9 cellular contexts compared by ENCODE assay signal in the genomic region with DNA sequence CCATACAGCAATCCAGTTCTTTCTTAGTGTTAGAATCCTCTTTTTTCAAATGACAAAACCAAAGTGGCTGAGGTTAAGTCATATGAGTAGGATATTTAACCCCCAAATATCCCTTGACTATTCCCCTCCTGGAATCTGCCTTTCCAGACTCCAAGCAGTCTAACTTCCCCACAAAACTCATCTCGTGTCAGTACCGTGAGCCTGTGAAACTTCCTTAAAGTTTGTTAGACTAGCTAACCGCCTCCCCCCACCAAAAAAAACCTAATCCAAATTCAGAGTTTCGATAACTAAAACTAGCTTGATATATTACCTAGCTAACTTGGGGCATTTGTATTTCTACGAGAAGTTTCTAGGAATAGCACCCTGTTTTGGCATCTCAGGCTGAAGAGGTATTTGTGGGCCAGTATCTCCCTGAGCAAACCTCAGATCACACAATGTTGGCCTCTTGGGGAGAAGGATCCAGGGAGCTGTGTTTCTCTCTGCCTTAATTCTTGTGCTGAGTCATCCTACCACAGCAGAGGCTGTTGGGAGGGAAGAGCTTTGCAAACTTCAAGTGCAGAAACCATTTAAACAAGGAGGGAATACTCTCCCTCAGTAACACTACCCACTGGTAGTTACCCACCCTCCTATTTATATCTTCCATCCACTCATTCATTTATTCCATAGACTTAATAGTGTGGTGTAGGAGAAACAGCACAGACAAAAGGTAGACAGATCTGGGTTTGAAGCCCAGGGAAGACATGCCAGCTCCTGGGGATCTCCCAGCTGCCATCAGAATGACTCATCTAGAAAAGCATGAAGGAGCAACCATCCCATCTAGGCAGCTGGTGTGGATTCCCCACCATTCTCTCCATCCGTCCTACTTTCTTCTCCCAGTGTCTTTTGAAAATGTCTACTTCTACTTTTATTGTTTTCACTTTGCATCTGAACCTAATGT. TPM values are rescaled to one million over a fixed set of nuclear protein-coding genes. Genes with fewer than 3 reads are reported as not detected.
DNase-seq lines count a peak whose midpoint lies in the region; ATAC-seq and TF ChIP-seq lines count a peak whose summit lies in the region.
"Had no signal": no experiment of that assay in that cellular context is flagged by ENCODE, and none has a peak within 500 bp of the region (broad histone marks: within the 10 kb centered on the region; RNA-seq: fewer than 3 reads in every experiment).

No MANE protein-coding gene starts in this region.

- H3K4me3 ChIP-seq in PC-3 (ENCODE audit: low read length), result no peak overlapping the region
- no peak overlapping the region for H3K4me3 ChIP-seq in gastroesophageal sphincter
- H3K4me3 ChIP-seq: BLaER1 had no signal

- H3K27me3 ChIP-seq in PC-3 (ENCODE audit: low read length) (no peaks in the 10 kb centered on the region), gastroesophageal sphincter (no peaks in the 10 kb centered on the region)
- H3K27me3 ChIP-seq: BLaER1 had no signal

- peak overlapping the region; percentile 27; the same call in 1 of the 2 replicates for H3K4me2 ChIP-seq in PC-3 (ENCODE audit: low read length)
- H3K4me2 ChIP-seq: BLaER1 had no signal

- H3K27ac Mint-ChIP-seq in activated CD4-positive, alpha-beta T cell treated with anti-CD3 and anti-CD28 coated beads for 36 hours, result no peak overlapping the region

- DNase-seq in activated CD4-positive, alpha-beta T cell treated with anti-CD3 and anti-CD28 coated beads for 36 hours, result peak; percentile 14
- DNase-seq in activated CD4-positive, alpha-beta T cell treated with anti-CD3 and anti-CD28 coated beads for 48 hours, result no peak
- DNase-seq in PC-3 (peak; percentile 52), NCI-H187 (lab: John Stamatoyannopoulos, UW) (no peak), NCI-H2029 (lab: John Stamatoyannopoulos, UW) (no peak), activated gamma-delta T cell (lab: John Stamatoyannopoulos, UW) (no peak)

- no peaks in the 10 kb centered on the region for H3K27me3 Mint-ChIP-seq in activated CD4-positive, alpha-beta T cell treated with anti-CD3 and anti-CD28 coated beads for 36 hours

- no peaks in the 10 kb centered on the region for H3K79me2 ChIP-seq in PC-3 (ENCODE audit: low read length)

- H3K36me3 Mint-ChIP-seq in activated CD4-positive, alpha-beta T cell treated with anti-CD3 and anti-CD28 coated beads for 36 hours (ENCODE audit: low read depth), result no peaks in the 10 kb centered on the region

- peak overlapping the region; percentile 63 for H3K27ac ChIP-seq in PC-3 (ENCODE audit: low read length)
- peak overlapping the region in 1 of 4 donors; percentile 2 for H3K27ac ChIP-seq in gastroesophageal sphincter
- H3K27ac ChIP-seq: BLaER1 had no signal

- no peak for TF ChIP-seq CTCF in PC-3 (conservative IDR thresholded peaks at IDR 0.05; ENCODE audit: low read depth, low read length)
- TF ChIP-seq CTCF in gastroesophageal sphincter (IDR thresholded peaks at IDR 0.05), result no peak

- H2AFZ ChIP-seq in PC-3 (ENCODE audit: low read length), result peak overlapping the region; percentile 65

- no peaks in the 10 kb centered on the region for H4K20me1 ChIP-seq in PC-3 (ENCODE audit: low read length)

- peaks cover 28% of the 10 kb centered on the region for H3K4me1 ChIP-seq in PC-3 (ENCODE audit: insufficient read depth, low read length)
- H3K4me1 ChIP-seq in gastroesophageal sphincter, result peaks cover 0 to 8% (median 3%) of the 10 kb centered on the region in 3 donors
- H3K4me1 ChIP-seq: BLaER1 had no signal

- H3K36me3 ChIP-seq in PC-3 (ENCODE audit: low read depth, low read length) (no peaks in the 10 kb centered on the region), gastroesophageal sphincter (no peaks in the 10 kb centered on the region)

- POLR2A ChIA-PET in activated CD4-positive, alpha-beta T cell treated with anti-CD3 and anti-CD28 coated beads for 36 hours (lab: Charles Lee), result no interaction called here
- POLR2A ChIA-PET in PC-3 (lab: Charles Lee; ENCODE audit: unreplicated experiment), result no interaction called here

- no peak overlapping the region for H3K4me3 Mint-ChIP-seq in activated CD4-positive, alpha-beta T cell treated with anti-CD3 and anti-CD28 coated beads for 36 hours

- peaks cover 23% of the 10 kb centered on the region for H3K4me1 Mint-ChIP-seq in activated CD4-positive, alpha-beta T cell treated with anti-CD3 and anti-CD28 coated beads for 36 hours

- TF ChIP-seq POLR2A in gastroesophageal sphincter (IDR thresholded peaks at IDR 0.05), result no peak

- no peak for TF ChIP-seq EP300 in gastroesophageal sphincter (IDR thresholded peaks at IDR 0.05)

- peak; percentile 63 for ATAC-seq in activated CD4-positive, alpha-beta T cell treated with anti-CD3 and anti-CD28 coated beads for 36 hours
- ATAC-seq in HG02798 (IDR thresholded peaks at IDR 0.05; ENCODE audit: poor library complexity, unreplicated experiment) (peak; percentile 78), PC-3 (peak; percentile 73), gastroesophageal sphincter (peak; percentile 58)

- H3F3A ChIP-seq in PC-3 (ENCODE audit: low read length, unreplicated experiment), result no peaks in the 10 kb centered on the region

- BruUV-seq in PC-3 (replicated peaks; lab: Mats Ljungman, UMichigan), result no TSS peak

- H3K9me2 ChIP-seq in PC-3 (replicated peaks; ENCODE audit: low read length), result no peaks in the 10 kb centered on the region

- peak overlapping the region; percentile 4; the same call in 1 of the 2 replicates for H3K9ac ChIP-seq in PC-3 (ENCODE audit: low read length)
- H3K9ac ChIP-seq: BLaER1 had no signal

- 72 to 75% methylated on average over 4 to 6 of the region's 6 CpGs for WGBS in gastroesophageal sphincter (ENCODE audit: low coverage in 1 of 2), 2 donors

- intact Hi-C loops in activated CD4-positive, alpha-beta T cell treated with anti-CD3 and anti-CD28 coated beads for 36 hours (cut with DNase I, micrococcal nuclease), result no loop called here
- intact Hi-C loops in PC-3 (cut with micrococcal nuclease), result no loop called here

- H3K9me3 ChIP-seq in PC-3 (ENCODE audit: low read length) (no peaks in the 10 kb centered on the region), gastroesophageal sphincter (no peaks in the 10 kb centered on the region)

- CTCF ChIA-PET in activated CD4-positive, alpha-beta T cell treated with anti-CD3 and anti-CD28 coated beads for 36 hours (lab: Charles Lee), result interaction anchor here (0.5 to 1.6 kb wide), 2 partner anchors 34 to 686 kb away, joined by 3 to 5 read pairs; no protein-coding TSS in a partner anchor
- CTCF ChIA-PET in PC-3 (lab: Charles Lee), result interaction anchor here (0.7 kb wide), 1 partner anchor 94 kb away, joined by 4 read pairs; no protein-coding TSS in a partner anchor

- H3K9me3 Mint-ChIP-seq in activated CD4-positive, alpha-beta T cell treated with anti-CD3 and anti-CD28 coated beads for 36 hours (ENCODE audit: low read depth), result peaks cover 3% of the 10 kb centered on the region

RNA-seq across cellular contexts. Expression of a gene that starts 39.3 kb away (rescaled TPM):
- 10 to 100 TPM; 11.2 to 18.2 TPM for total RNA-seq in activated CD4-positive, alpha-beta T cell treated with anti-CD3 and anti-CD28 coated beads for 36 hours
- total RNA-seq in PC-3 (2014; rRNA removed) (0.92 and 2.6 TPM in 2 replicates), gastroesophageal sphincter (under 1 TPM in 3 of 4 donors, not detected in 1; 0.32 to 0.81 (median 0.39) TPM)

Comparison
In these comparisons a context has a peak if more than half of its experiments do, and no peak if none do; other contexts are left out.
1. DNase-seq: peak in activated CD4-positive, alpha-beta T cell treated with anti-CD3 and anti-CD28 coated beads for 36 hours (single experiment) and PC-3 (single experiment); none in activated CD4-positive, alpha-beta T cell treated with anti-CD3 and anti-CD28 coated beads for 48 hours (single experiment), NCI-H187 (0 of 2), NCI-H2029 (single experiment) and activated gamma-delta T cell (single experiment).
2. Peak in every context shown above with its lines, with median percentiles within 50 percentile points of each other: ATAC-seq.